ENCODE assay signal across 26 cellular contexts in the genomic region with DNA sequence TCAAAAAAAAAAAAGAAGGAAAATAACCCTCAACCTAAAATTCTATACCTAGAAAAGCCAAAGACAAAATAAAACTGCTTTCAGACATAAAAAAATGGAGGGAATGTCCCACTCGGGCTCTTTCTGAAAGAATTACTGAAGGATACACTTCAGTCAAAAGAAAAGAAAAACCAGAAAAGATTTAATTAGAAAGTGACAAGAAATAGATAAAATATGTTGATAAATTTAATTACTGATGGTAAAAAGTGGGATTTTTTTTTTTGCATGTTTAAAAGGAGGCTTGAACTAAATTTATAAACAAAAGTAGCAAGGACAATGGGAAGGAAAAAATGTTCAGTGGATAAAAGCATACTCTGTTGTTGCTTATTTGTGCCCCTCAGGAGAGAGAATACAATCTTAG.
"Had no signal": no experiment of that assay in that cellular context is flagged by ENCODE, and none has a peak within 500 bp of the region (broad histone marks: within the 10 kb centered on the region; RNA-seq: fewer than 3 reads in every experiment).

No MANE protein-coding gene starts in this region.

- H3K27me3 Mint-ChIP-seq: activated CD4-positive, alpha-beta memory T cell treated with anti-CD3 and anti-CD28 coated beads for 36 hours; activated CD4-positive, alpha-beta T cell treated with anti-CD3 and anti-CD28 coated beads for 36 hours; activated naive CD4-positive, alpha-beta T cell treated with anti-CD3 and anti-CD28 coated beads, Interleukin-2, amount 10 ng/mL, durations not matched to agents 7 days and 5 days; activated naive CD8-positive, alpha-beta T cell; effector memory CD8-positive, alpha-beta T cell had no signal

- H3K4me3 ChIP-seq: esophagus muscularis mucosa, gastrocnemius medialis had no signal

- H3K36me3 ChIP-seq: brain microvascular endothelial cell, esophagus muscularis mucosa, gastrocnemius medialis had no signal

- H3K9me3 Mint-ChIP-seq: activated CD4-positive, alpha-beta memory T cell treated with anti-CD3 and anti-CD28 coated beads for 36 hours; activated CD4-positive, alpha-beta T cell treated with anti-CD3 and anti-CD28 coated beads, Interleukin-2, amount 10 ng/mL, durations not matched to agents 24 days and 14 days; activated naive CD4-positive, alpha-beta T cell treated with anti-CD3 and anti-CD28 coated beads, Interleukin-2, amount 10 ng/mL, durations not matched to agents 7 days and 5 days; activated T-cell treated with anti-CD3 and anti-CD28 coated beads, Interleukin-2, amount 50 U/mL, for 4 hours; activated T-helper 1 cell treated with anti-CD3 and anti-CD28 coated beads, Interleukin-12 subunit alpha, Interleukin-12 subunit beta, Interleukin-2, Interleukin-4 antibody, amounts not matched to agents 30 ng/mL and 10 ng/mL and 1 ng/mL, durations not matched to agents 14 hours and 24 hours and 36 hours; activated T-helper 2 cell treated with anti-CD3 and anti-CD28 coated beads, Interferon-gamma antibody, Interleukin-2, Interleukin-4, amounts not matched to agents 10 μg/mL and 5 μg/mL and 100 μg/mL, durations not matched to agents 14 hours and 24 hours and 36 hours; effector memory CD8-positive, alpha-beta T cell had no signal

- H3K27me3 ChIP-seq: brain microvascular endothelial cell, esophagus muscularis mucosa, foreskin keratinocyte, gastrocnemius medialis had no signal

- H3K27ac Mint-ChIP-seq: activated CD4-positive, alpha-beta memory T cell treated with anti-CD3 and anti-CD28 coated beads for 36 hours; activated CD4-positive, alpha-beta T cell treated with anti-CD3 and anti-CD28 coated beads for 36 hours; activated CD4-positive, alpha-beta T cell treated with anti-CD3 and anti-CD28 coated beads, Interleukin-2, amount 10 ng/mL, durations not matched to agents 24 days and 14 days; activated CD8-positive, alpha-beta T cell treated with anti-CD3 and anti-CD28 coated beads, Interleukin-2, amount 10 ng/mL, durations not matched to agents 7 days and 5 days; activated naive CD4-positive, alpha-beta T cell treated with anti-CD3 and anti-CD28 coated beads, Interleukin-2, amount 10 ng/mL, durations not matched to agents 7 days and 5 days; activated naive CD8-positive, alpha-beta T cell; activated T-helper 1 cell treated with anti-CD3 and anti-CD28 coated beads, Interleukin-12 subunit alpha, Interleukin-12 subunit beta, Interleukin-2, Interleukin-4 antibody, amounts not matched to agents 30 ng/mL and 10 ng/mL and 1 ng/mL, durations not matched to agents 14 hours and 24 hours and 36 hours; activated T-helper 2 cell treated with anti-CD3 and anti-CD28 coated beads, Interferon-gamma antibody, Interleukin-2, Interleukin-4, amounts not matched to agents 10 μg/mL and 5 μg/mL and 100 μg/mL, durations not matched to agents 14 hours and 24 hours and 36 hours; effector memory CD8-positive, alpha-beta T cell had no signal

- H3K4me1 Mint-ChIP-seq: activated CD4-positive, alpha-beta T cell treated with anti-CD3 and anti-CD28 coated beads for 36 hours; activated CD4-positive, alpha-beta T cell treated with anti-CD3 and anti-CD28 coated beads, Interleukin-2, amount 10 ng/mL, durations not matched to agents 24 days and 14 days; activated naive CD4-positive, alpha-beta T cell treated with anti-CD3 and anti-CD28 coated beads, Interleukin-2, amount 10 ng/mL, durations not matched to agents 7 days and 5 days had no signal

- ATAC-seq: activated CD4-positive, alpha-beta T cell treated with anti-CD3 and anti-CD28 coated beads for 36 hours; activated CD8-positive, alpha-beta T cell treated with anti-CD3 and anti-CD28 coated beads, Interleukin-2, amount 10 ng/mL, durations not matched to agents 7 days and 5 days; activated T-cell treated with anti-CD3 and anti-CD28 coated beads, Interleukin-2, amount 50 U/mL, for 4 hours; effector memory CD8-positive, alpha-beta T cell; foreskin keratinocyte; gastrocnemius medialis had no signal

- DNase-seq: activated CD4-positive, alpha-beta memory T cell treated with anti-CD3 and anti-CD28 coated beads for 36 hours; activated CD4-positive, alpha-beta T cell treated with anti-CD3 and anti-CD28 coated beads for 36 hours; activated CD4-positive, alpha-beta T cell treated with anti-CD3 and anti-CD28 coated beads, Interleukin-2, amount 10 ng/mL, durations not matched to agents 24 days and 14 days; activated CD4-positive, CD25-positive, alpha-beta regulatory T cell; activated CD4-positive, CD25-positive, alpha-beta regulatory T cell treated with anti-CD3 and anti-CD28 coated beads, Interleukin-2, amount 50 U/mL, for 72 hours; activated CD8-positive, alpha-beta memory T cell treated with anti-CD3 and anti-CD28 coated beads, Interleukin-2, amount 50 U/mL, for 48 hours; activated CD8-positive, alpha-beta T cell treated with anti-CD3 and anti-CD28 coated beads, Interleukin-2, amount 10 ng/mL, durations not matched to agents 7 days and 5 days; activated effector memory CD4-positive, alpha-beta T cell treated with anti-CD3 and anti-CD28 coated beads, Interleukin-2, amount 50 U/mL, for 16 hours; activated naive CD4-positive, alpha-beta T cell treated with anti-CD3 and anti-CD28 coated beads, Interleukin-2, amount 10 ng/mL, durations not matched to agents 7 days and 5 days; activated T-cell treated with anti-CD3 and anti-CD28 coated beads, Interleukin-2, amount 50 U/mL, for 4 hours; amniotic stem cell; anterior cingulate cortex; brain microvascular endothelial cell; cortex of kidney; dermis blood vessel endothelial cell; effector CD4-positive, alpha-beta T cell; effector memory CD8-positive, alpha-beta T cell; erythroblast; foreskin keratinocyte; gastrocnemius medialis; glutamatergic neuron; T-helper 2 cell had no signal

- H3K36me3 Mint-ChIP-seq: activated CD4-positive, alpha-beta memory T cell treated with anti-CD3 and anti-CD28 coated beads for 36 hours; activated naive CD4-positive, alpha-beta T cell treated with anti-CD3 and anti-CD28 coated beads, Interleukin-2, amount 10 ng/mL, durations not matched to agents 7 days and 5 days had no signal

- H3K4me3 Mint-ChIP-seq: activated CD4-positive, alpha-beta memory T cell treated with anti-CD3 and anti-CD28 coated beads for 36 hours; activated CD4-positive, alpha-beta T cell treated with anti-CD3 and anti-CD28 coated beads for 36 hours; activated CD4-positive, alpha-beta T cell treated with anti-CD3 and anti-CD28 coated beads, Interleukin-2, amount 10 ng/mL, durations not matched to agents 24 days and 14 days; activated CD8-positive, alpha-beta T cell treated with anti-CD3 and anti-CD28 coated beads, Interleukin-2, amount 10 ng/mL, durations not matched to agents 7 days and 5 days; activated naive CD4-positive, alpha-beta T cell treated with anti-CD3 and anti-CD28 coated beads, Interleukin-2, amount 10 ng/mL, durations not matched to agents 7 days and 5 days; activated naive CD8-positive, alpha-beta T cell; activated T-cell treated with anti-CD3 and anti-CD28 coated beads, Interleukin-2, amount 50 U/mL, for 4 hours; activated T-helper 1 cell treated with anti-CD3 and anti-CD28 coated beads, Interleukin-12 subunit alpha, Interleukin-12 subunit beta, Interleukin-2, Interleukin-4 antibody, amounts not matched to agents 30 ng/mL and 10 ng/mL and 1 ng/mL, durations not matched to agents 14 hours and 24 hours and 36 hours; effector memory CD8-positive, alpha-beta T cell had no signal
